In the genomic region with DNA sequence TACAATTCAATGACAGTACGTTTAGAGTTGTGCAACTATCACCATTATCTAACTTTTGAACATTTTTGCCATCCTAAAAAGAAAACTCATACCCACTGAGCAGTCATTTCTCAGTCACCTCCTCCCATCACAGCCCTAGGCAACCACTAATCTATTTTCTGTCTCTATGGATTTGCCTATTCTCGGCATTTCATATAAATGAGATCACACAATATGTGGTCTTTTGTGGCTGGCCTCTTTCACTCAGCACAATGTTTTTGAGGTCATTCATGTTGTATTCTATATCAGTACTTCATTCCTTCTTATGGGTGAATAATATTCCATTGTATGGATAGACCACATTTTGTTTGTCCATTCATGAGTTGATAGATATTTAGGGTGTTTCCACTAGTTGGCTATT, we compare ENCODE assay signal across 17 cellular contexts.
DNase-seq lines count a peak whose midpoint lies in the region; ATAC-seq, FAIRE-seq and TF ChIP-seq lines count a peak whose summit lies in the region.
"Had no signal": no experiment of that assay in that cellular context is flagged by ENCODE, and none has a peak within 500 bp of the region (broad histone marks: within the 10 kb centered on the region; RNA-seq: fewer than 3 reads in every experiment).

No MANE protein-coding gene starts in this region.

- H3K36me3 ChIP-seq in brain microvascular endothelial cell (replicated peaks), result no peaks in the 10 kb centered on the region
- H3K36me3 ChIP-seq: BLaER1 treated with 17β-estradiol and CSF1 and Interleukin-3, amounts not matched to agents 10 nM and 100 nM; HAP-1 had no signal

- TF ChIP-seq EP300 in A549 (IDR thresholded peaks at IDR 0.05), result no peak

- no peaks in the 10 kb centered on the region for H3K9me3 ChIP-seq in A549
- H3K9me3 ChIP-seq: BLaER1 treated with 17β-estradiol and CSF1 and Interleukin-3, amounts not matched to agents 10 nM and 100 nM; HAP-1 had no signal

- H3K4me1 ChIP-seq in A549, result no peaks in the 10 kb centered on the region
- H3K4me1 ChIP-seq: BLaER1 treated with 17β-estradiol and CSF1 and Interleukin-3, amounts not matched to agents 10 nM and 100 nM had no signal

- 73% methylated on average over 2 of the region's 2 CpGs for WGBS in A549 (ENCODE audit: missing lambda C conversion rate)

- DNase-seq in A549 (ENCODE audit: low read depth in 1 of 2, low spot score in 1 of 2) (no peak), EL (peak; percentile 0), RPMI7951 (ENCODE audit: low read depth) (peak; percentile 7), brain microvascular endothelial cell (no peak)
- DNase-seq: 8988T; CD8-positive, alpha-beta T cell; COR-L47; GF-D8; GM23248; KBM-7 had no signal

- FAIRE-seq in A549 (lab: Jason Lieb, UNC) (peak; percentile 63), colon (lab: Jason Lieb, UNC) (peak; percentile 76)
- FAIRE-seq: HepG2 had no signal

- no peak overlapping the region for H3K4me2 ChIP-seq in A549
- H3K4me2 ChIP-seq: BLaER1 treated with 17β-estradiol and CSF1 and Interleukin-3, amounts not matched to agents 10 nM and 100 nM had no signal

- no peak overlapping the region for H3K27ac ChIP-seq in A549
- no peak overlapping the region for H3K27ac ChIP-seq in brain microvascular endothelial cell
- H3K27ac ChIP-seq: BLaER1 treated with 17β-estradiol and CSF1 and Interleukin-3, amounts not matched to agents 10 nM and 100 nM; GM23248 had no signal

- TF ChIP-seq POLR2A in A549 (IDR thresholded peaks at IDR 0.05; ENCODE audit: low read length), result no peak

- in situ Hi-C loops in brain microvascular endothelial cell (cut with HindIII; ENCODE audit: low pct_ligation_motif_present, low sequenced_read_pairs), result no loop called here

- ATAC-seq in A549 (no peak), HG03469 (IDR thresholded peaks at IDR 0.05; ENCODE audit: unreplicated experiment) (no peak), HG02981 (IDR thresholded peaks at IDR 0.05; ENCODE audit: unreplicated experiment) (no peak), HG03196 (IDR thresholded peaks at IDR 0.05; ENCODE audit: unreplicated experiment) (no peak)
- ATAC-seq: CD8-positive, alpha-beta T cell; HepG2 had no signal

- TF ChIP-seq CTCF in A549 (IDR thresholded peaks at IDR 0.05), result no peak
- TF ChIP-seq CTCF in brain microvascular endothelial cell (IDR thresholded peaks at IDR 0.05; ENCODE audit: low read depth, low read length, missing control alignments), result no peak

- TF ChIP-seq RAD21 in A549 (conservative IDR thresholded peaks at IDR 0.05 in 1 of 2, IDR thresholded peaks at IDR 0.05 in 1 of 2), result no peak

- POLR2A ChIA-PET in A549 (lab: Yijun Ruan, JAX), result no interaction called here

- no peaks in the 10 kb centered on the region for H3K27me3 ChIP-seq in brain microvascular endothelial cell (replicated peaks)

- no peak overlapping the region for H3K4me3 ChIP-seq in A549
- H3K4me3 ChIP-seq in brain microvascular endothelial cell (ENCODE audit: low read depth, low read length), result no peak overlapping the region
- H3K4me3 ChIP-seq: BLaER1 treated with 17β-estradiol and CSF1 and Interleukin-3, amounts not matched to agents 10 nM and 100 nM; GM23248; HAP-1 had no signal

- CTCF ChIA-PET in A549 (lab: Yijun Ruan, JAX), result no interaction called here

TF ChIP-seq in A549, 52 proteins besides CTCF, POLR2A, EP300 and RAD21:
- TF ChIP-seq ZFP36 (IDR thresholded peaks at IDR 0.05; ENCODE audit: borderline replicate concordance, partially characterized antibody) (no peak), CEBPB (IDR thresholded peaks at IDR 0.05) (no peak), CHD2 (IDR thresholded peaks at IDR 0.05; ENCODE audit: low read length, partially characterized antibody) (no peak), ZNF302 (CRISPR knock-in tag; IDR thresholded peaks at IDR 0.05) (no peak), NFE2L2 (conservative IDR thresholded peaks at IDR 0.05; ENCODE audit: low read length) (no peak), CBX8 (IDR thresholded peaks at IDR 0.05) (no peak), EHF (CRISPR knock-in tag; IDR thresholded peaks at IDR 0.05) (no peak), HOXA7 (CRISPR knock-in tag; IDR thresholded peaks at IDR 0.05) (no peak), KDM5A (IDR thresholded peaks at IDR 0.05) (no peak), FOSL2 (IDR thresholded peaks at IDR 0.05) (no peak), FOSL2 (CRISPR knock-in tag; IDR thresholded peaks at IDR 0.05) (no peak), RCOR1 (IDR thresholded peaks at IDR 0.05; ENCODE audit: low read depth, low read length) (no peak)
- TF ChIP-seq, protein P1, sequence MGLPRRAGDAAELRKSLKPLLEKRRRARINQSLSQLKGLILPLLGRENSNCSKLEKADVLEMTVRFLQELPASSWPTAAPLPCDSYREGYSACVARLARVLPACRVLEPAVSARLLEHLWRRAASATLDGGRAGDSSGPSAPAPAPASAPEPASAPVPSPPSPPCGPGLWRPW (IDR thresholded peaks at IDR 0.05), result no peak
- TF ChIP-seq, protein P2, sequence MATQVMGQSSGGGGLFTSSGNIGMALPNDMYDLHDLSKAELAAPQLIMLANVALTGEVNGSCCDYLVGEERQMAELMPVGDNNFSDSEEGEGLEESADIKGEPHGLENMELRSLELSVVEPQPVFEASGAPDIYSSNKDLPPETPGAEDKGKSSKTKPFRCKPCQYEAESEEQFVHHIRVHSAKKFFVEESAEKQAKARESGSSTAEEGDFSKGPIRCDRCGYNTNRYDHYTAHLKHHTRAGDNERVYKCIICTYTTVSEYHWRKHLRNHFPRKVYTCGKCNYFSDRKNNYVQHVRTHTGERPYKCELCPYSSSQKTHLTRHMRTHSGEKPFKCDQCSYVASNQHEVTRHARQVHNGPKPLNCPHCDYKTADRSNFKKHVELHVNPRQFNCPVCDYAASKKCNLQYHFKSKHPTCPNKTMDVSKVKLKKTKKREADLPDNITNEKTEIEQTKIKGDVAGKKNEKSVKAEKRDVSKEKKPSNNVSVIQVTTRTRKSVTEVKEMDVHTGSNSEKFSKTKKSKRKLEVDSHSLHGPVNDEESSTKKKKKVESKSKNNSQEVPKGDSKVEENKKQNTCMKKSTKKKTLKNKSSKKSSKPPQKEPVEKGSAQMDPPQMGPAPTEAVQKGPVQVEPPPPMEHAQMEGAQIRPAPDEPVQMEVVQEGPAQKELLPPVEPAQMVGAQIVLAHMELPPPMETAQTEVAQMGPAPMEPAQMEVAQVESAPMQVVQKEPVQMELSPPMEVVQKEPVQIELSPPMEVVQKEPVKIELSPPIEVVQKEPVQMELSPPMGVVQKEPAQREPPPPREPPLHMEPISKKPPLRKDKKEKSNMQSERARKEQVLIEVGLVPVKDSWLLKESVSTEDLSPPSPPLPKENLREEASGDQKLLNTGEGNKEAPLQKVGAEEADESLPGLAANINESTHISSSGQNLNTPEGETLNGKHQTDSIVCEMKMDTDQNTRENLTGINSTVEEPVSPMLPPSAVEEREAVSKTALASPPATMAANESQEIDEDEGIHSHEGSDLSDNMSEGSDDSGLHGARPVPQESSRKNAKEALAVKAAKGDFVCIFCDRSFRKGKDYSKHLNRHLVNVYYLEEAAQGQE (IDR thresholded peaks at IDR 0.05), result no peak
- TF ChIP-seq, protein P3, sequence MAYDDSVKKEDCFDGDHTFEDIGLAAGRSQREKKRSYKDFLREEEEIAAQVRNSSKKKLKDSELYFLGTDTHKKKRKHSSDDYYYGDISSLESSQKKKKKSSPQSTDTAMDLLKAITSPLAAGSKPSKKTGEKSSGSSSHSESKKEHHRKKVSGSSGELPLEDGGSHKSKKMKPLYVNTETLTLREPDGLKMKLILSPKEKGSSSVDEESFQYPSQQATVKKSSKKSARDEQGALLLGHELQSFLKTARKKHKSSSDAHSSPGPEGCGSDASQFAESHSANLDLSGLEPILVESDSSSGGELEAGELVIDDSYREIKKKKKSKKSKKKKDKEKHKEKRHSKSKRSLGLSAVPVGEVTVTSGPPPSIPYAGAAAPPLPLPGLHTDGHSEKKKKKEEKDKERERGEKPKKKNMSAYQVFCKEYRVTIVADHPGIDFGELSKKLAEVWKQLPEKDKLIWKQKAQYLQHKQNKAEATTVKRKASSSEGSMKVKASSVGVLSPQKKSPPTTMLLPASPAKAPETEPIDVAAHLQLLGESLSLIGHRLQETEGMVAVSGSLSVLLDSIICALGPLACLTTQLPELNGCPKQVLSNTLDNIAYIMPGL (CRISPR knock-in tag; IDR thresholded peaks at IDR 0.05; ENCODE audit: borderline replicate concordance), result no peak

Comparison
In these comparisons a context has a peak if more than half of its experiments do, and no peak if none do; other contexts are left out.
1. DNase-seq: peak in EL (single experiment) and RPMI7951 (single experiment); none in A549 (0 of 2) and brain microvascular endothelial cell (single experiment).